Comparison of ENCODE assay signal across 8 cellular contexts in the genomic region with DNA sequence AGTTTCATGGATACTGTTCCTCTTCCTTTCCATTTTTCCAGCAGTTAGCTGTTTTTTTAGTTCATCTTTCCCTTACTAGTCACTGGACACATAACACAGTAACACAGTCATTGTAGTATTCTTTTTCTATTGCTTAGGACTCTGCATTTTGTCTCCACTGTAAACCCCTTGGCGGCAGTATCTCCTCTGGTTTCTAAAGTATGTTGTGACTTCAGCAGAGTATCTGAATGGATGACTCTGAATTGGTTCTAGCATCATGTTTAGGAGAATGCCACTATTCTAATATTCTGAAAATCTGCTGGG. TPM values are rescaled to one million over a fixed set of nuclear protein-coding genes. Genes with fewer than 3 reads are reported as not detected.
DNase-seq lines count a peak whose midpoint lies in the region; ATAC-seq and TF ChIP-seq lines count a peak whose summit lies in the region.

No MANE protein-coding gene starts in this region.

- H3K4me2 ChIP-seq in GM23338, result peak overlapping the region; percentile 72

- peaks cover 61% of the 10 kb centered on the region for H3K79me2 ChIP-seq in GM23338 (replicated peaks; ENCODE audit: insufficient read depth)

- no peak overlapping the region for H3K4me3 ChIP-seq in CD8-positive, alpha-beta memory T cell (ENCODE audit: low read length)
- H3K4me3 ChIP-seq in GM23338, result peak overlapping the region; percentile 51
- H3K4me3 ChIP-seq in Panc1 (ENCODE audit: low read depth in 2 of 2, low read length in 2 of 2), result peak overlapping the region in 1 of 2 experiments; percentile 66; a peak in 2 of 4 replicates
- H3K4me3 ChIP-seq in right atrium auricular region, result no peak overlapping the region
- no peak overlapping the region for H3K4me3 ChIP-seq in colonic mucosa

- peaks cover 22 to 38% (median 35%) of the 10 kb centered on the region in 3 donors for H3K4me1 Mint-ChIP-seq in CD8-positive, alpha-beta memory T cell
- H3K4me1 Mint-ChIP-seq in GM23338 (peaks cover 20% of the 10 kb centered on the region; the same call in 2 of the 3 replicates), glutamatergic neuron (ENCODE audit: low read depth, unreplicated experiment) (peaks cover 5% of the 10 kb centered on the region)

- H3K27me3 Mint-ChIP-seq in CD8-positive, alpha-beta memory T cell, result no peaks in the 10 kb centered on the region
- H3K27me3 Mint-ChIP-seq in GM23338 (ENCODE audit: insufficient read depth, low read depth, poor library complexity) (peaks cover 2% of the 10 kb centered on the region), glutamatergic neuron (ENCODE audit: unreplicated experiment) (no peaks in the 10 kb centered on the region)

- BruUV-seq in Panc1 (replicated peaks; lab: Mats Ljungman, UMichigan), result no TSS peak

- POLR2A ChIA-PET in CD8-positive, alpha-beta memory T cell (lab: Charles Lee), result interaction anchor here (1.0 kb wide), 1 partner anchor 21 kb away, joined by 6 read pairs; no protein-coding TSS in a partner anchor
- POLR2A ChIA-PET in Panc1 (lab: Charles Lee), result interaction anchor here (0.6 to 0.7 kb wide), 2 partner anchors 14 to 331 kb away, joined by 3 to 4 read pairs; no protein-coding TSS in a partner anchor

- no peak overlapping the region for H3K27ac ChIP-seq in CD8-positive, alpha-beta memory T cell (ENCODE audit: low read depth, low read length)
- no peak overlapping the region for H3K27ac ChIP-seq in GM23338 (ENCODE audit: low read depth)
- peak overlapping the region; percentile 96 for H3K27ac ChIP-seq in Panc1 (ENCODE audit: low read length)
- no peak overlapping the region for H3K27ac ChIP-seq in right atrium auricular region
- no peak overlapping the region for H3K27ac ChIP-seq in colonic mucosa

- no peak overlapping the region for H2AFZ ChIP-seq in GM23338

- DNase-seq in CD8-positive, alpha-beta memory T cell, result no peak
- DNase-seq in GM23338 (ENCODE audit: low spot score) (no peak), Panc1 (ENCODE audit: low read depth, low spot score) (no peak), glutamatergic neuron (no peak), right atrium auricular region (ENCODE audit: low spot score) (no peak), Right ventricle myocardium superior (no peak), colonic mucosa (no peak)

- H3K27ac Mint-ChIP-seq in CD8-positive, alpha-beta memory T cell, result peak overlapping the region in 4 of 8 donors; percentile 21 to 72 (median 47)
- 0 out of 2 replicates have a peak overlapping the region, but pooled peaks have one; percentile 3 for H3K27ac Mint-ChIP-seq in GM23338
- no peak overlapping the region for H3K27ac Mint-ChIP-seq in glutamatergic neuron (ENCODE audit: unreplicated experiment)

- no peaks in the 10 kb centered on the region for H3K9me2 ChIP-seq in GM23338 (ENCODE audit: insufficient read depth)

- H3K36me3 Mint-ChIP-seq in CD8-positive, alpha-beta memory T cell, result peaks cover 0 to 5% (median 0%) of the 10 kb centered on the region in 3 donors
- H3K36me3 Mint-ChIP-seq in GM23338 (ENCODE audit: low read depth) (peaks cover 17% of the 10 kb centered on the region), glutamatergic neuron (ENCODE audit: unreplicated experiment) (no peaks in the 10 kb centered on the region)

- no peaks in the 10 kb centered on the region for H3K36me3 ChIP-seq in CD8-positive, alpha-beta memory T cell (ENCODE audit: insufficient read depth, low read length)
- H3K36me3 ChIP-seq in GM23338 (ENCODE audit: insufficient read depth), result peaks cover under 1% of the 10 kb centered on the region; the same call in 1 of the 2 replicates
- H3K36me3 ChIP-seq in Panc1 (ENCODE audit: control insufficient read depth, insufficient read depth, low read length), result peaks cover 3% of the 10 kb centered on the region; the same call in 1 of the 2 replicates
- H3K36me3 ChIP-seq in right atrium auricular region, result no peaks in the 10 kb centered on the region
- no peaks in the 10 kb centered on the region for H3K36me3 ChIP-seq in colonic mucosa

- TF ChIP-seq CTCF in GM23338 (conservative IDR thresholded peaks at IDR 0.05; ENCODE audit: low read depth in 2 of 2) (no peak), Panc1 (IDR thresholded peaks at IDR 0.05) (peak; percentile 35; the same call in 1 of the 2 replicates), glutamatergic neuron (IDR thresholded peaks at IDR 0.05; ENCODE audit: partially characterized antibody, unreplicated experiment) (no peak), right atrium auricular region (IDR thresholded peaks at IDR 0.05) (no peak), colonic mucosa (IDR thresholded peaks at IDR 0.05) (no peak)

- H3K9me3 Mint-ChIP-seq in CD8-positive, alpha-beta memory T cell, result no peaks in the 10 kb centered on the region
- H3K9me3 Mint-ChIP-seq in GM23338 (no peaks in the 10 kb centered on the region), glutamatergic neuron (ENCODE audit: unreplicated experiment) (no peaks in the 10 kb centered on the region)

- CTCF ChIA-PET in CD8-positive, alpha-beta memory T cell (lab: Charles Lee), result interaction anchor here (1.6 kb wide), 3 partner anchors 12 to 425 kb away, joined by 4 to 7 read pairs (median 6); a partner anchor contains a TSS
- CTCF ChIA-PET in Panc1 (lab: Charles Lee), result interaction anchor here (0.6 to 0.7 kb wide), 2 partner anchors 98 to 127 kb away, joined by 3 read pairs; a partner anchor contains a TSS

- H3K27me3 ChIP-seq in CD8-positive, alpha-beta memory T cell (ENCODE audit: insufficient read depth, low read length, poor library complexity, severe bottlenecking), result no peaks in the 10 kb centered on the region
- no peaks in the 10 kb centered on the region for H3K27me3 ChIP-seq in GM23338 (ENCODE audit: insufficient read depth)
- H3K27me3 ChIP-seq in Panc1 (ENCODE audit: control insufficient read depth, insufficient read depth, low read length), result no peaks in the 10 kb centered on the region
- no peaks in the 10 kb centered on the region for H3K27me3 ChIP-seq in right atrium auricular region
- H3K27me3 ChIP-seq in colonic mucosa, result no peaks in the 10 kb centered on the region

- H4K20me1 ChIP-seq in GM23338 (replicated peaks; ENCODE audit: insufficient read depth), result peaks cover 8% of the 10 kb centered on the region; the same call in 1 of the 2 replicates

- peaks cover 10% of the 10 kb centered on the region for H3K4me1 ChIP-seq in CD8-positive, alpha-beta memory T cell (ENCODE audit: insufficient read depth, low read length)
- H3K4me1 ChIP-seq in GM23338 (ENCODE audit: insufficient read depth), result peaks cover 32% of the 10 kb centered on the region
- H3K4me1 ChIP-seq in Panc1 (ENCODE audit: control insufficient read depth, insufficient read depth, low read length), result peaks cover 18% of the 10 kb centered on the region
- H3K4me1 ChIP-seq in right atrium auricular region, result peaks cover 0 to 11% of the 10 kb centered on the region in 2 donors
- peaks cover 9% of the 10 kb centered on the region for H3K4me1 ChIP-seq in colonic mucosa

- H3F3A ChIP-seq in GM23338 (replicated peaks; ENCODE audit: low read depth), result no peaks in the 10 kb centered on the region

- peak overlapping the region in 5 of 7 donors; percentile 28 to 78 (median 42) for H3K4me3 Mint-ChIP-seq in CD8-positive, alpha-beta memory T cell
- H3K4me3 Mint-ChIP-seq in GM23338 (no peak overlapping the region), glutamatergic neuron (ENCODE audit: unreplicated experiment) (peak overlapping the region; percentile 73)

- no peak overlapping the region for H3K9ac ChIP-seq in colonic mucosa (ENCODE audit: low read depth in 2 of 2, low read length in 2 of 2)

- intact Hi-C loops in Panc1 (cut with micrococcal nuclease; ENCODE audit: unreplicated experiment) (loop anchor here (5.0 kb wide), 2 partner anchors 96 to 221 kb away; no protein-coding TSS in a partner anchor), Right ventricle myocardium superior (cut with DNase I) (no loop called here), colonic mucosa (cut with DNase I) (no loop called here)

- in situ Hi-C loops in Panc1 (cut with HindIII; ENCODE audit: low pct_unique_long_range_greater_than_20kb, low sequenced_read_pairs), result no loop called here

- H3K9me3 ChIP-seq in CD8-positive, alpha-beta memory T cell (ENCODE audit: low read length), result no peaks in the 10 kb centered on the region
- no peaks in the 10 kb centered on the region for H3K9me3 ChIP-seq in Panc1 (ENCODE audit: control insufficient read depth, insufficient read depth, low read depth, low read length)
- H3K9me3 ChIP-seq in right atrium auricular region, result no peaks in the 10 kb centered on the region
- no peaks in the 10 kb centered on the region for H3K9me3 ChIP-seq in colonic mucosa

- ATAC-seq in GM23338, result no peak
- no peak for ATAC-seq in Panc1
- ATAC-seq in Right ventricle myocardium superior (ENCODE audit: poor library complexity), result no peak
- no peak for ATAC-seq in HG02678 (IDR thresholded peaks at IDR 0.05; ENCODE audit: unreplicated experiment)

TF ChIP-seq in GM23338, 12 proteins besides CTCF, POLR2A, EP300 and RAD21 (continues in another document):
- TF ChIP-seq CREB1 (CRISPR knock-in tag; IDR thresholded peaks at IDR 0.05; ENCODE audit: low read depth) (no peak), ZNF331 (CRISPR knock-in tag; IDR thresholded peaks at IDR 0.05; ENCODE audit: low read depth) (no peak), NANOG (IDR thresholded peaks at IDR 0.05; ENCODE audit: borderline replicate concordance) (no peak), STAT1 (IDR thresholded peaks at IDR 0.05; ENCODE audit: unreplicated experiment) (no peak), POLR2AphosphoS5 (IDR thresholded peaks at IDR 0.05; ENCODE audit: low read depth) (no peak), JUNB (IDR thresholded peaks at IDR 0.05; ENCODE audit: unreplicated experiment) (no peak)
- TF ChIP-seq, protein P1, sequence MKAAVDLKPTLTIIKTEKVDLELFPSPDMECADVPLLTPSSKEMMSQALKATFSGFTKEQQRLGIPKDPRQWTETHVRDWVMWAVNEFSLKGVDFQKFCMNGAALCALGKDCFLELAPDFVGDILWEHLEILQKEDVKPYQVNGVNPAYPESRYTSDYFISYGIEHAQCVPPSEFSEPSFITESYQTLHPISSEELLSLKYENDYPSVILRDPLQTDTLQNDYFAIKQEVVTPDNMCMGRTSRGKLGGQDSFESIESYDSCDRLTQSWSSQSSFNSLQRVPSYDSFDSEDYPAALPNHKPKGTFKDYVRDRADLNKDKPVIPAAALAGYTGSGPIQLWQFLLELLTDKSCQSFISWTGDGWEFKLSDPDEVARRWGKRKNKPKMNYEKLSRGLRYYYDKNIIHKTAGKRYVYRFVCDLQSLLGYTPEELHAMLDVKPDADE (IDR thresholded peaks at IDR 0.05), result no peak

RNA-seq across cellular contexts. Expression of a gene that starts 2.2 kb away (rescaled TPM):
- 10 to 100 TPM; 24.5 to 28.3 TPM for total RNA-seq in CD8-positive, alpha-beta memory T cell
- 3.3 TPM for polyA plus RNA-seq in CD8-positive, alpha-beta memory T cell
- 43.3 and 44.0 TPM in 2 replicates for total RNA-seq in GM23338 (2014; rRNA removed; shearing (Covaris generic))
- 19.0 and 26.6 TPM in 2 replicates for polyA plus RNA-seq in GM23338 (2016; fragmentation: Nextera tagmentation; extraction: Ambion mirVana)
- total RNA-seq in Panc1 (2021; ENCODE audit: unreplicated experiment), result 30.1 TPM
- polyA plus RNA-seq in Panc1 (2012; ENCODE audit: insufficient read length), result 11.9 TPM
- 9.9 TPM for total RNA-seq in glutamatergic neuron (ENCODE audit: unreplicated experiment)
- under 1 TPM; 0.52 to 0.90 TPM for total RNA-seq in right atrium auricular region
- total RNA-seq in Right ventricle myocardium superior, result 0.89 TPM
- total RNA-seq in colonic mucosa, result 10 to 100 TPM in 1 of 2 donors, 1 to 10 TPM in 1; 3.5 to 10.3 TPM
